Comparison of ENCODE assay signal across 1 cellular context in the genomic region with DNA sequence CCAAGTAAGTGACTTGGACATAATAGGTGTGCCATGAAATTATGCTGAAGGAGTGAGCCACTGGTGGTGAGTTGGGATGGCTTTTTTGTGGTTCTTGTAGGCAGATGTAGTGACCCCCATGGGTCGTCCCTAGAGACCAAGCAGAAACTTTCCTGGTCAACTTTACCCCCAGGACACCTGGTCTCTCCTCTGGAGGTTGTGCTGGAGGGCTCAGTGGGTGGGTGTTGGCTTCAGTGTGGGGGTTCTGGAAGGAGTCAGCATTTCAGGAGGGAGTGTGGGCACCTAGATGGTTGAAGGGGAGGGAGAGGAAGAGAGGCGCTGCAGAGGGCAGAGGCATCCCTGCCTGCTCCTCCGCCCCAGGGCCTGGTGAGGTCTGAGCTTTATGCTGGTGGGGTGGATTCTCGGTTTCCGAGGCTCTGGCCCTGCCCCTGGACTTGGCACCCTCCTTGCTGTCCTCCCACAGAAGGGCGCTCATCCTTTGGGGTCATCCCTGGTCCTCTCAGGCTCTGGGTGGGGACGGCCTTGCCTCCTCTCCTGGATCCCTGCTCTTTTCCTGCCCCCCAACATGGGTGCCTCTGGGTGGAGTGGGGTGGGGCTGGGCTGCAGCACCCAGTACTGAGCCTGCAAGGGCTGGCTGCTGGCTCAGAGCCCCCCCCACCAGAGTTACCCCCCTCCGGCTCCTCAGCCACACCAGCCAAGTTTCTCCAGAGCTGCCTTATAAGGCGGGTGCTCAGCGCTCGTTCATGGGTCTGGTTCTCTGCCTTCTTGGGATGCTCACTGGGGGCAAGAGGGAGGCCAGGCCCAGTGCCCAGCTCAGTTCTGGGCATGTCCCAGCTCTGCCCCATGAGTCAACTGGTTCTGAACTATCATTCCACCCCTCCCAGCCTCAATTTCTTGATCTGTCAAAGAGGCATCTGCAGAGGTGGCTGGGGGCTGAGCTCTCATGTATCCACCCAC.
A peak's percentile ranks its signal among the peaks of the same experiment; 100 is the strongest.
TF ChIP-seq lines count a peak whose summit lies in the region.

No MANE protein-coding gene starts in this region.

TF ChIP-seq in HepG2, 621 proteins besides CTCF, POLR2A, EP300 and RAD21 (continued from another document):
- TF ChIP-seq, protein P1, sequence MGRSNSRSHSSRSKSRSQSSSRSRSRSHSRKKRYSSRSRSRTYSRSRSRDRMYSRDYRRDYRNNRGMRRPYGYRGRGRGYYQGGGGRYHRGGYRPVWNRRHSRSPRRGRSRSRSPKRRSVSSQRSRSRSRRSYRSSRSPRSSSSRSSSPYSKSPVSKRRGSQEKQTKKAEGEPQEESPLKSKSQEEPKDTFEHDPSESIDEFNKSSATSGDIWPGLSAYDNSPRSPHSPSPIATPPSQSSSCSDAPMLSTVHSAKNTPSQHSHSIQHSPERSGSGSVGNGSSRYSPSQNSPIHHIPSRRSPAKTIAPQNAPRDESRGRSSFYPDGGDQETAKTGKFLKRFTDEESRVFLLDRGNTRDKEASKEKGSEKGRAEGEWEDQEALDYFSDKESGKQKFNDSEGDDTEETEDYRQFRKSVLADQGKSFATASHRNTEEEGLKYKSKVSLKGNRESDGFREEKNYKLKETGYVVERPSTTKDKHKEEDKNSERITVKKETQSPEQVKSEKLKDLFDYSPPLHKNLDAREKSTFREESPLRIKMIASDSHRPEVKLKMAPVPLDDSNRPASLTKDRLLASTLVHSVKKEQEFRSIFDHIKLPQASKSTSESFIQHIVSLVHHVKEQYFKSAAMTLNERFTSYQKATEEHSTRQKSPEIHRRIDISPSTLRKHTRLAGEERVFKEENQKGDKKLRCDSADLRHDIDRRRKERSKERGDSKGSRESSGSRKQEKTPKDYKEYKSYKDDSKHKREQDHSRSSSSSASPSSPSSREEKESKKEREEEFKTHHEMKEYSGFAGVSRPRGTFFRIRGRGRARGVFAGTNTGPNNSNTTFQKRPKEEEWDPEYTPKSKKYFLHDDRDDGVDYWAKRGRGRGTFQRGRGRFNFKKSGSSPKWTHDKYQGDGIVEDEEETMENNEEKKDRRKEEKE (IDR thresholded peaks at IDR 0.05): no peak
- TF ChIP-seq ZNF354B (CRISPR knock-in tag; IDR thresholded peaks at IDR 0.05): 0 out of 2 replicates have a peak, but pooled peaks have one; percentile 40
- TF ChIP-seq ZNF34 (CRISPR knock-in tag; IDR thresholded peaks at IDR 0.05; ENCODE audit: borderline replicate concordance): no peak
- TF ChIP-seq ZNF616 (CRISPR knock-in tag; IDR thresholded peaks at IDR 0.05; ENCODE audit: low read depth): 0 out of 2 replicates have a peak, but pooled peaks have one; percentile 48
- TF ChIP-seq RBM22 (optimal IDR thresholded peaks at IDR 0.05; ENCODE audit: low read length): no peak
- TF ChIP-seq, protein P2, sequence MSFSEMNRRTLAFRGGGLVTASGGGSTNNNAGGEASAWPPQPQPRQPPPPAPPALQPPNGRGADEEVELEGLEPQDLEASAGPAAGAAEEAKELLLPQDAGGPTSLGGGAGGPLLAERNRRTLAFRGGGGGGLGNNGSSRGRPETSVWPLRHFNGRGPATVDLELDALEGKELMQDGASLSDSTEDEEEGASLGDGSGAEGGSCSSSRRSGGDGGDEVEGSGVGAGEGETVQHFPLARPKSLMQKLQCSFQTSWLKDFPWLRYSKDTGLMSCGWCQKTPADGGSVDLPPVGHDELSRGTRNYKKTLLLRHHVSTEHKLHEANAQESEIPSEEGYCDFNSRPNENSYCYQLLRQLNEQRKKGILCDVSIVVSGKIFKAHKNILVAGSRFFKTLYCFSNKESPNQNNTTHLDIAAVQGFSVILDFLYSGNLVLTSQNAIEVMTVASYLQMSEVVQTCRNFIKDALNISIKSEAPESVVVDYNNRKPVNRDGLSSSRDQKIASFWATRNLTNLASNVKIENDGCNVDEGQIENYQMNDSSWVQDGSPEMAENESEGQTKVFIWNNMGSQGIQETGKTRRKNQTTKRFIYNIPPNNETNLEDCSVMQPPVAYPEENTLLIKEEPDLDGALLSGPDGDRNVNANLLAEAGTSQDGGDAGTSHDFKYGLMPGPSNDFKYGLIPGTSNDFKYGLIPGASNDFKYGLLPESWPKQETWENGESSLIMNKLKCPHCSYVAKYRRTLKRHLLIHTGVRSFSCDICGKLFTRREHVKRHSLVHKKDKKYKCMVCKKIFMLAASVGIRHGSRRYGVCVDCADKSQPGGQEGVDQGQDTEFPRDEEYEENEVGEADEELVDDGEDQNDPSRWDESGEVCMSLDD (CRISPR knock-in tag; IDR thresholded peaks at IDR 0.05; ENCODE audit: borderline replicate concordance): no peak
- TF ChIP-seq ZNF776 (CRISPR knock-in tag; IDR thresholded peaks at IDR 0.05): 0 out of 2 replicates have a peak, but pooled peaks have one; percentile 5
- TF ChIP-seq ZNF556 (CRISPR knock-in tag; IDR thresholded peaks at IDR 0.05; ENCODE audit: borderline replicate concordance): no peak
- TF ChIP-seq, protein P3, sequence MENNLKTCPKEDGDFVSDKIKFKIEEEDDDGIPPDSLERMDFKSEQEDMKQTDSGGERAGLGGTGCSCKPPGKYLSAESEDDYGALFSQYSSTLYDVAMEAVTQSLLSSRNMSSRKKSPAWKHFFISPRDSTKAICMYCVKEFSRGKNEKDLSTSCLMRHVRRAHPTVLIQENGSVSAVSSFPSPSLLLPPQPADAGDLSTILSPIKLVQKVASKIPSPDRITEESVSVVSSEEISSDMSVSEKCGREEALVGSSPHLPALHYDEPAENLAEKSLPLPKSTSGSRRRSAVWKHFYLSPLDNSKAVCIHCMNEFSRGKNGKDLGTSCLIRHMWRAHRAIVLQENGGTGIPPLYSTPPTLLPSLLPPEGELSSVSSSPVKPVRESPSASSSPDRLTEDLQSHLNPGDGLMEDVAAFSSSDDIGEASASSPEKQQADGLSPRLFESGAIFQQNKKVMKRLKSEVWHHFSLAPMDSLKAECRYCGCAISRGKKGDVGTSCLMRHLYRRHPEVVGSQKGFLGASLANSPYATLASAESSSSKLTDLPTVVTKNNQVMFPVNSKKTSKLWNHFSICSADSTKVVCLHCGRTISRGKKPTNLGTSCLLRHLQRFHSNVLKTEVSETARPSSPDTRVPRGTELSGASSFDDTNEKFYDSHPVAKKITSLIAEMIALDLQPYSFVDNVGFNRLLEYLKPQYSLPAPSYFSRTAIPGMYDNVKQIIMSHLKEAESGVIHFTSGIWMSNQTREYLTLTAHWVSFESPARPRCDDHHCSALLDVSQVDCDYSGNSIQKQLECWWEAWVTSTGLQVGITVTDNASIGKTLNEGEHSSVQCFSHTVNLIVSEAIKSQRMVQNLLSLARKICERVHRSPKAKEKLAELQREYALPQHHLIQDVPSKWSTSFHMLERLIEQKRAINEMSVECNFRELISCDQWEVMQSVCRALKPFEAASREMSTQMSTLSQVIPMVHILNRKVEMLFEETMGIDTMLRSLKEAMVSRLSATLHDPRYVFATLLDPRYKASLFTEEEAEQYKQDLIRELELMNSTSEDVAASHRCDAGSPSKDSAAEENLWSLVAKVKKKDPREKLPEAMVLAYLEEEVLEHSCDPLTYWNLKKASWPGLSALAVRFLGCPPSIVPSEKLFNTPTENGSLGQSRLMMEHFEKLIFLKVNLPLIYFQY (CRISPR knock-in tag; IDR thresholded peaks at IDR 0.05; ENCODE audit: borderline replicate concordance): no peak
- TF ChIP-seq, protein P4, sequence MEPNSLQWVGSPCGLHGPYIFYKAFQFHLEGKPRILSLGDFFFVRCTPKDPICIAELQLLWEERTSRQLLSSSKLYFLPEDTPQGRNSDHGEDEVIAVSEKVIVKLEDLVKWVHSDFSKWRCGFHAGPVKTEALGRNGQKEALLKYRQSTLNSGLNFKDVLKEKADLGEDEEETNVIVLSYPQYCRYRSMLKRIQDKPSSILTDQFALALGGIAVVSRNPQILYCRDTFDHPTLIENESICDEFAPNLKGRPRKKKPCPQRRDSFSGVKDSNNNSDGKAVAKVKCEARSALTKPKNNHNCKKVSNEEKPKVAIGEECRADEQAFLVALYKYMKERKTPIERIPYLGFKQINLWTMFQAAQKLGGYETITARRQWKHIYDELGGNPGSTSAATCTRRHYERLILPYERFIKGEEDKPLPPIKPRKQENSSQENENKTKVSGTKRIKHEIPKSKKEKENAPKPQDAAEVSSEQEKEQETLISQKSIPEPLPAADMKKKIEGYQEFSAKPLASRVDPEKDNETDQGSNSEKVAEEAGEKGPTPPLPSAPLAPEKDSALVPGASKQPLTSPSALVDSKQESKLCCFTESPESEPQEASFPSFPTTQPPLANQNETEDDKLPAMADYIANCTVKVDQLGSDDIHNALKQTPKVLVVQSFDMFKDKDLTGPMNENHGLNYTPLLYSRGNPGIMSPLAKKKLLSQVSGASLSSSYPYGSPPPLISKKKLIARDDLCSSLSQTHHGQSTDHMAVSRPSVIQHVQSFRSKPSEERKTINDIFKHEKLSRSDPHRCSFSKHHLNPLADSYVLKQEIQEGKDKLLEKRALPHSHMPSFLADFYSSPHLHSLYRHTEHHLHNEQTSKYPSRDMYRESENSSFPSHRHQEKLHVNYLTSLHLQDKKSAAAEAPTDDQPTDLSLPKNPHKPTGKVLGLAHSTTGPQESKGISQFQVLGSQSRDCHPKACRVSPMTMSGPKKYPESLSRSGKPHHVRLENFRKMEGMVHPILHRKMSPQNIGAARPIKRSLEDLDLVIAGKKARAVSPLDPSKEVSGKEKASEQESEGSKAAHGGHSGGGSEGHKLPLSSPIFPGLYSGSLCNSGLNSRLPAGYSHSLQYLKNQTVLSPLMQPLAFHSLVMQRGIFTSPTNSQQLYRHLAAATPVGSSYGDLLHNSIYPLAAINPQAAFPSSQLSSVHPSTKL (CRISPR knock-in tag; IDR thresholded peaks at IDR 0.05): no peak
